Comparison of ENCODE assay signal across 23 cellular contexts in the genomic region with DNA sequence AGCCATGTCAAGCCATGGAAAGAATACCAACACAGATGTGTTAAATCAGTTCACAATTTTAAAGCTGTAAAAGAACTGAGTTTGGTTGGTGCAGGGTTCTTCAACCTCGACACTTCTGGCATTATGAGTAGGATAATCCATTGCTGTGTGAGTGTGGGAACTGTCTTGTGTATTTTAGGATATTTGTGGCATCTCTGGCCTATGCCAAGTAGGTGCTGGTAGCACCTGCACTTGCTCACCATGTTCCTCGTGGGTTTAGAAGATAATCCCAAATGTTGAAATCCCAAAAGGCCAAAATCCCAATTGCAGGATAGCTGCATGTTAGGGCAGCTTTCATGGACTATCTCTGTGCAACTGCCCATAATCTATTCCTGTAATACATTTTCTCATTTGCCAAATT. TPM values are rescaled to one million over a fixed set of nuclear protein-coding genes. Genes with fewer than 3 reads are reported as not detected.
A peak's percentile ranks its signal among the peaks of the same experiment; 100 is the strongest.
DNase-seq lines count a peak whose midpoint lies in the region; ATAC-seq and TF ChIP-seq lines count a peak whose summit lies in the region.
"Had no signal": no experiment of that assay in that cellular context is flagged by ENCODE, and none has a peak within 500 bp of the region (broad histone marks: within the 10 kb centered on the region; RNA-seq: fewer than 3 reads in every experiment).

No MANE protein-coding gene starts in this region.

- intact Hi-C loops in CD8-positive, alpha-beta T cell (cut with DNase I, micrococcal nuclease): loop anchor here (10.0 kb wide), 3 partner anchors 643 to 1947 kb away; a partner anchor contains a TSS

- no peak for TF ChIP-seq CTCF in CD8-positive, alpha-beta T cell (IDR thresholded peaks at IDR 0.05)
- TF ChIP-seq CTCF in neural crest cell (conservative IDR thresholded peaks at IDR 0.05): no peak

- peaks cover 60% of the 10 kb centered on the region for H3K4me1 Mint-ChIP-seq in activated T-cell treated with anti-CD3 and anti-CD28 coated beads, Interleukin-2, amount 50 U/mL, for 72 hours (ENCODE audit: low read depth)
- peaks cover 57% of the 10 kb centered on the region for H3K4me1 Mint-ChIP-seq in CD8-positive, alpha-beta T cell (ENCODE audit: low read depth)
- H3K4me1 Mint-ChIP-seq in activated naive CD8-positive, alpha-beta T cell treated with anti-CD3 and anti-CD28 coated beads, Interleukin-2, amount 50 U/mL, for 24 hours: peaks cover 75% of the 10 kb centered on the region
- peaks cover 50% of the 10 kb centered on the region for H3K4me1 Mint-ChIP-seq in neural crest cell

- CTCF ChIA-PET in CD8-positive, alpha-beta T cell (lab: Charles Lee): interaction anchor here (1.0 kb wide), 1 partner anchor 8 kb away, joined by 4 read pairs; no protein-coding TSS in a partner anchor

- H3K4me3 ChIP-seq in CD8-positive, alpha-beta T cell (ENCODE audit: low read depth, low read length): no peak overlapping the region
- H3K4me3 ChIP-seq: PC-9, SK-N-MC had no signal

- H3K9me3 Mint-ChIP-seq in activated T-cell treated with anti-CD3 and anti-CD28 coated beads, Interleukin-2, amount 50 U/mL, for 72 hours: no peaks in the 10 kb centered on the region
- no peaks in the 10 kb centered on the region for H3K9me3 Mint-ChIP-seq in CD8-positive, alpha-beta T cell
- no peaks in the 10 kb centered on the region for H3K9me3 Mint-ChIP-seq in activated naive CD8-positive, alpha-beta T cell treated with anti-CD3 and anti-CD28 coated beads, Interleukin-2, amount 50 U/mL, for 24 hours
- H3K9me3 Mint-ChIP-seq in neural crest cell: no peaks in the 10 kb centered on the region
- H3K9me3 Mint-ChIP-seq: CD14-positive monocyte had no signal

- H3K9me3 ChIP-seq in CD8-positive, alpha-beta T cell (ENCODE audit: low read length): no peaks in the 10 kb centered on the region

- ATAC-seq in activated T-cell treated with anti-CD3 and anti-CD28 coated beads, Interleukin-2, amount 50 U/mL, for 72 hours (replicated peaks in 1 of 2): no peak
- no peak for ATAC-seq in CD8-positive, alpha-beta T cell
- ATAC-seq in activated naive CD8-positive, alpha-beta T cell treated with anti-CD3 and anti-CD28 coated beads, Interleukin-2, amount 50 U/mL, for 24 hours: no peak
- ATAC-seq in GM21390 (IDR thresholded peaks at IDR 0.05; ENCODE audit: unreplicated experiment): no peak

- no peaks in the 10 kb centered on the region for H3K27me3 Mint-ChIP-seq in activated T-cell treated with anti-CD3 and anti-CD28 coated beads, Interleukin-2, amount 50 U/mL, for 72 hours (ENCODE audit: low read depth)
- H3K27me3 Mint-ChIP-seq in CD8-positive, alpha-beta T cell (ENCODE audit: low read depth): no peaks in the 10 kb centered on the region
- no peaks in the 10 kb centered on the region for H3K27me3 Mint-ChIP-seq in activated naive CD8-positive, alpha-beta T cell treated with anti-CD3 and anti-CD28 coated beads, Interleukin-2, amount 50 U/mL, for 24 hours
- no peaks in the 10 kb centered on the region for H3K27me3 Mint-ChIP-seq in neural crest cell (ENCODE audit: low read depth)

- POLR2A ChIA-PET in CD8-positive, alpha-beta T cell (lab: Charles Lee): no interaction called here

- no peak overlapping the region for H3K27ac ChIP-seq in CD8-positive, alpha-beta T cell (ENCODE audit: low read depth, low read length)
- H3K27ac ChIP-seq: KMS-11, PC-9, SK-N-MC had no signal

- H3K27ac Mint-ChIP-seq in activated T-cell treated with anti-CD3 and anti-CD28 coated beads, Interleukin-2, amount 50 U/mL, for 72 hours: peak overlapping the region; percentile 27
- H3K27ac Mint-ChIP-seq in CD8-positive, alpha-beta T cell: peak overlapping the region; percentile 20
- peak overlapping the region; percentile 99 for H3K27ac Mint-ChIP-seq in activated naive CD8-positive, alpha-beta T cell treated with anti-CD3 and anti-CD28 coated beads, Interleukin-2, amount 50 U/mL, for 24 hours
- no peak overlapping the region for H3K27ac Mint-ChIP-seq in neural crest cell (ENCODE audit: unreplicated experiment)

- H3K27me3 ChIP-seq in CD8-positive, alpha-beta T cell (ENCODE audit: insufficient read depth, low read length): no peaks in the 10 kb centered on the region

- DNase-seq in activated T-cell treated with anti-CD3 and anti-CD28 coated beads, Interleukin-2, amount 50 U/mL, for 72 hours: no peak
- no peak for DNase-seq in activated T-cell treated with anti-CD3 and anti-CD28 coated beads for 4 hours
- DNase-seq in CD8-positive, alpha-beta T cell: no peak
- no peak for DNase-seq in activated naive CD8-positive, alpha-beta T cell treated with anti-CD3 and anti-CD28 coated beads, Interleukin-2, amount 50 U/mL, for 24 hours
- DNase-seq in neural crest cell (ENCODE audit: low read depth, low spot score): no peak
- DNase-seq in DMS53 (lab: John Stamatoyannopoulos, UW): no peak
- DNase-seq: COR-L47, DMS 273 treated with DMSO at 0.1 percent for 48 hours, DND-41, IMR-90, NCI-H1092 treated with DMSO at 0.1 percent for 48 hours, NCI-H1436 treated with DMSO at 0.1 percent for 48 hours, NCI-H1930, NCI-H2227 treated with DMSO at 0.1 percent for 48 hours, NCI-H510A, PC-9, RPMI8226, SHP77 treated with DMSO at 0.1 percent for 48 hours had no signal

- H3K4me1 ChIP-seq in CD8-positive, alpha-beta T cell (ENCODE audit: insufficient read depth, low read length): peaks cover 23% of the 10 kb centered on the region

- no peaks in the 10 kb centered on the region for H3K36me3 ChIP-seq in CD8-positive, alpha-beta T cell (ENCODE audit: insufficient read depth, low read length)

- peaks cover 6 to 18% of the 10 kb centered on the region in 2 donors for H3K36me3 Mint-ChIP-seq in activated T-cell treated with anti-CD3 and anti-CD28 coated beads, Interleukin-2, amount 50 U/mL, for 72 hours (ENCODE audit: insufficient read depth in 2 of 2)
- peaks cover 25% of the 10 kb centered on the region for H3K36me3 Mint-ChIP-seq in CD8-positive, alpha-beta T cell
- peaks cover 54% of the 10 kb centered on the region for H3K36me3 Mint-ChIP-seq in activated naive CD8-positive, alpha-beta T cell treated with anti-CD3 and anti-CD28 coated beads, Interleukin-2, amount 50 U/mL, for 24 hours (ENCODE audit: low read depth)
- peaks cover 3% of the 10 kb centered on the region for H3K36me3 Mint-ChIP-seq in neural crest cell (ENCODE audit: low read depth)

- H3K4me3 Mint-ChIP-seq in activated T-cell treated with anti-CD3 and anti-CD28 coated beads, Interleukin-2, amount 50 U/mL, for 72 hours: no peak overlapping the region
- H3K4me3 Mint-ChIP-seq in CD8-positive, alpha-beta T cell: no peak overlapping the region
- no peak overlapping the region for H3K4me3 Mint-ChIP-seq in activated naive CD8-positive, alpha-beta T cell treated with anti-CD3 and anti-CD28 coated beads, Interleukin-2, amount 50 U/mL, for 24 hours
- H3K4me3 Mint-ChIP-seq in neural crest cell: peak overlapping the region; percentile 31
- H3K4me3 Mint-ChIP-seq: CD14-positive monocyte had no signal

RNA-seq across cellular contexts. Expression of a gene that starts 3.8 kb away (rescaled TPM):
- total RNA-seq in activated T-cell treated with anti-CD3 and anti-CD28 coated beads, Interleukin-2, amount 50 U/mL, for 72 hours: 10 to 100 TPM; 12.8 to 13.2 TPM
- 1 to 10 TPM; 3.1 to 3.6 TPM for total RNA-seq in CD8-positive, alpha-beta T cell
- 15.5 and 16.5 TPM in 2 replicates for total RNA-seq in neural crest cell

RNA-seq across cellular contexts. Expression of a gene that starts 15.8 kb away (rescaled TPM):
- not detected for total RNA-seq in activated T-cell treated with anti-CD3 and anti-CD28 coated beads, Interleukin-2, amount 50 U/mL, for 72 hours
- not detected for total RNA-seq in CD8-positive, alpha-beta T cell
- not detected in 2 replicates for total RNA-seq in neural crest cell
- total RNA-seq: H1, IMR-90, PC-9 had no signal

RNA-seq across cellular contexts. Expression of a gene that starts 35.4 kb away (rescaled TPM):
- 10 to 100 TPM; 11.0 to 22.2 TPM for total RNA-seq in activated T-cell treated with anti-CD3 and anti-CD28 coated beads, Interleukin-2, amount 50 U/mL, for 72 hours
- total RNA-seq in CD8-positive, alpha-beta T cell: 1 to 10 TPM; 4.4 to 9.1 TPM
- 24.6 and 25.1 TPM in 2 replicates for total RNA-seq in neural crest cell
- total RNA-seq: PC-9 had no signal
